Comparison of ENCODE assay signal across 9 cellular contexts in genomic region chr10:14185501-14186045, GRCh38.
DNase-seq lines count a peak whose midpoint lies in the region; ATAC-seq, FAIRE-seq and TF ChIP-seq lines count a peak whose summit lies in the region.
"Had no signal": no experiment of that assay in that cellular context is flagged by ENCODE, and none has a peak within 500 bp of the region (broad histone marks: within the 10 kb centered on the region; RNA-seq: fewer than 3 reads in every experiment).

No MANE protein-coding gene starts in this region.

- ATAC-seq in GM19452 (IDR thresholded peaks at IDR 0.05; ENCODE audit: unreplicated experiment): peak; percentile 81
- peak; percentile 77 for ATAC-seq in HG03439 (IDR thresholded peaks at IDR 0.05; ENCODE audit: unreplicated experiment)
- peak; percentile 78 to 83 for ATAC-seq in naive B cell (ENCODE audit: low read depth in 2 of 2)

- in situ Hi-C loops in Caki2 (cut with HindIII; ENCODE audit: low pct_unique_long_range_greater_than_20kb, low sequenced_read_pairs): loop anchor here (10.0 kb wide), 1 partner anchor 129 kb away; no protein-coding TSS in a partner anchor
- in situ Hi-C loops in astrocyte of the spinal cord (cut with HindIII; ENCODE audit: low sequenced_read_pairs): no loop called here

- peaks cover 0 to 9% (median 1%) of the 10 kb centered on the region in 7 donors for H3K9me3 Mint-ChIP-seq in naive B cell

- DNase-seq in Caki2 (ENCODE audit: low read depth) (peak; percentile 76), RWPE1 (ENCODE audit: low spot score) (peak; percentile 86), astrocyte of the spinal cord (ENCODE audit: low read depth, low spot score) (peak; percentile 93), naive B cell (peak; percentile 66), mucosa of gallbladder (ENCODE audit: low spot score) (no peak), urothelium cell line (ENCODE audit: low spot score) (no peak)

- no peak overlapping the region for H3K4me3 ChIP-seq in astrocyte of the spinal cord (ENCODE audit: low read depth, low read length)

- CTCF ChIA-PET in RWPE1 (lab: Yijun Ruan, JAX): interaction anchor here (0.6 to 1.9 kb wide), 3 partner anchors 12 to 485 kb away, joined by 3 to 17 read pairs (median 4); no protein-coding TSS in a partner anchor

- no peak for TF ChIP-seq CTCF in RWPE1 (conservative IDR thresholded peaks at IDR 0.05; ENCODE audit: low read depth)
- TF ChIP-seq CTCF in astrocyte of the spinal cord (IDR thresholded peaks at IDR 0.05; ENCODE audit: low read depth, low read length): no peak

- peaks cover 9 to 18% (median 12%) of the 10 kb centered on the region in 3 donors for H3K27me3 Mint-ChIP-seq in naive B cell

- POLR2A ChIA-PET in RWPE1 (lab: Yijun Ruan, JAX; ENCODE audit: low non-redundant PET): no interaction called here

- peak overlapping the region; percentile 97 to 100 (median 98) for H3K27ac Mint-ChIP-seq in naive B cell

- peaks cover 24 to 51% (median 38%) of the 10 kb centered on the region in 3 donors for H3K4me1 Mint-ChIP-seq in naive B cell

- H3K36me3 Mint-ChIP-seq in naive B cell: peaks cover 0 to 7% of the 10 kb centered on the region in 2 donors

- peak overlapping the region; percentile 76 to 88 (median 79) for H3K4me3 Mint-ChIP-seq in naive B cell

- no peak for FAIRE-seq in urothelium cell line (lab: Jason Lieb, UNC)

- peak overlapping the region; percentile 40; the same call in 1 of the 2 replicates for H3K27ac ChIP-seq in RWPE1
- H3K27ac ChIP-seq: Peyer's patch had no signal

Comparison
In these comparisons a context has a peak if more than half of its experiments do, and no peak if none do; other contexts are left out.
1. DNase-seq: peak in Caki2 (single experiment), RWPE1 (single experiment), astrocyte of the spinal cord (single experiment) and naive B cell (single experiment); none in mucosa of gallbladder (single experiment) and urothelium cell line (single experiment).
2. Peak in every context shown above with its lines, with median percentiles within 50 percentile points of each other: ATAC-seq.